ENCODE assay signal across 8 cellular contexts in genomic region chr4:87217235-87217763, GRCh38. TPM values are rescaled to one million over a fixed set of nuclear protein-coding genes. Genes with fewer than 3 reads are reported as not detected.
DNase-seq lines count a peak whose midpoint lies in the region; ATAC-seq, FAIRE-seq and TF ChIP-seq lines count a peak whose summit lies in the region.
"Not testable (repeated sequence)": the region's sequence is repeated elsewhere in the genome, so short reads cannot be mapped to it uniquely, and the experiment has no call there.

No MANE protein-coding gene starts in this region.

- H3K9me2 ChIP-seq in Karpas-422 (replicated peaks; ENCODE audit: insufficient read depth, low read length) = not testable (repeated sequence)

- TF ChIP-seq POLR2A in NB4 (IDR thresholded peaks at IDR 0.05; ENCODE audit: extremely low read depth, insufficient read length); K562 (conservative IDR thresholded peaks at IDR 0.05); HepG2 (IDR thresholded peaks at IDR 0.05; ENCODE audit: insufficient read depth in 1 of 2, low read depth in 2 of 2, low read length in 2 of 2): not testable (repeated sequence)

- CTCF ChIA-PET in HEK293 (lab: Yijun Ruan, JAX) (interaction anchor here (0.6 kb wide), 2 partner anchors 18 to 990 kb away, joined by 4 to 6 read pairs; no protein-coding TSS in a partner anchor), WTC11 (lab: Charles Lee) (interaction anchor here (1.2 kb wide), 1 partner anchor 66 kb away, joined by 3 read pairs; no protein-coding TSS in a partner anchor)
- CTCF ChIA-PET in K562 (lab: Yijun Ruan, JAX; ENCODE audit: low intra/inter-chr PET ratio); HepG2 (lab: Yijun Ruan, JAX; ENCODE audit: low intra/inter-chr PET ratio, low total read pairs): not testable (repeated sequence)

- H3K4me2 ChIP-seq in DND-41 (ENCODE audit: insufficient read depth, low read length) (peak overlapping the region; percentile 29; the same call in 1 of the 2 replicates), Karpas-422 (ENCODE audit: low read depth, low read length, poor library complexity, severe bottlenecking) (peak overlapping the region; percentile 82), K562 (ENCODE audit: insufficient read depth, low read length) (peak overlapping the region; percentile 10; the same call in 1 of the 2 replicates)
- not testable (repeated sequence) for H3K4me2 ChIP-seq in HepG2 (ENCODE audit: low read depth, low read length)

- H4K20me1 ChIP-seq in DND-41 (ENCODE audit: insufficient read depth, low read length); Karpas-422 (ENCODE audit: insufficient read depth, low read depth, low read length); K562 (replicated peaks; ENCODE audit: control insufficient read depth, insufficient read depth, low read length); HepG2 (ENCODE audit: insufficient read depth, low read length): not testable (repeated sequence)

- H3K4me3 ChIP-seq in DND-41 (ENCODE audit: low read depth in 1 of 2, low read length in 2 of 2); HEK293 (ENCODE audit: low read depth, low read length); Karpas-422 (ENCODE audit: low read length); K562; HepG2 (replicated peaks in 1 of 3; ENCODE audit: insufficient read depth in 1 of 3, low read depth in 2 of 3, low read length in 3 of 3): not testable (repeated sequence)
- H3K4me3 ChIP-seq in NB4 (ENCODE audit: low read depth, low read length) = peak overlapping the region; percentile 18

- H3K9me3 ChIP-seq in DND-41 (ENCODE audit: insufficient read depth, low read length, severe bottlenecking); HEK293 (ENCODE audit: control insufficient read depth, insufficient read depth, low read depth, low read length); Karpas-422 (ENCODE audit: low read length); K562 (replicated peaks; ENCODE audit: control insufficient read depth, insufficient read depth, low read depth, low read length); HepG2 (ENCODE audit: low read length): not testable (repeated sequence)

- in situ Hi-C loops in K562 (cut with MboI); HepG2 (cut with HindIII; ENCODE audit: extremely low pct_ligation_motif_present, low pct_unique_long_range_greater_than_20kb): not testable (repeated sequence)

- H3K79me2 ChIP-seq in DND-41 (ENCODE audit: insufficient read depth, low read length) = peaks cover 73% of the 10 kb centered on the region
- H3K79me2 ChIP-seq in Karpas-422 (ENCODE audit: low read length) = peaks cover 79% of the 10 kb centered on the region
- peaks cover 77% of the 10 kb centered on the region for H3K79me2 ChIP-seq in K562 (ENCODE audit: control insufficient read depth, insufficient read depth, low read length)
- H3K79me2 ChIP-seq in HepG2 (ENCODE audit: insufficient read depth, low read length) = peaks cover 46% of the 10 kb centered on the region

- H3K4me1 Mint-ChIP-seq in WTC11 = not testable (repeated sequence)
- H3K4me1 Mint-ChIP-seq in neural crest cell = peaks cover 19% of the 10 kb centered on the region

- not testable (repeated sequence) for H3K27me3 ChIP-seq in DND-41 (ENCODE audit: insufficient read depth, low read length, poor library complexity); Karpas-422 (ENCODE audit: low read length); K562 (ENCODE audit: control insufficient read depth in 2 of 2, insufficient read depth in 2 of 2, low read length in 2 of 2); HepG2 (ENCODE audit: control insufficient read depth in 1 of 2, insufficient read depth in 2 of 2, low read length in 2 of 2)

- not testable (repeated sequence) for H3K27me3 Mint-ChIP-seq in WTC11 (ENCODE audit: low read depth); neural crest cell (ENCODE audit: low read depth)

- not testable (repeated sequence) for H3K9me3 Mint-ChIP-seq in WTC11, neural crest cell

- H3K27ac Mint-ChIP-seq in WTC11; neural crest cell (ENCODE audit: unreplicated experiment): not testable (repeated sequence)

- H3K27ac ChIP-seq in DND-41 (ENCODE audit: low read length); HEK293 (ENCODE audit: extremely low read depth, low read depth, low read length); Karpas-422 (ENCODE audit: low read length); K562 (ENCODE audit: extremely low read depth, low read depth, low read length); HepG2 (ENCODE audit: extremely low read length, insufficient read depth, low read length): not testable (repeated sequence)

- not testable (repeated sequence) for H3K9me1 ChIP-seq in K562 (ENCODE audit: control insufficient read depth, insufficient read depth, low read length)

- WGBS in K562 (ENCODE audit: insufficient coverage, low coverage, missing lambda C conversion rate) = 53% methylated on average over 5 of the region's 6 CpGs
- 74% methylated on average over 6 of the region's 6 CpGs for WGBS in HepG2 (ENCODE audit: low lambda C conversion rate)

- intact Hi-C loops in K562 (cut with micrococcal nuclease); HepG2 (cut with micrococcal nuclease; ENCODE audit: unreplicated experiment): not testable (repeated sequence)

- BruUV-seq in K562 (replicated peaks; lab: Mats Ljungman, UMichigan); HepG2 (replicated peaks; lab: Mats Ljungman, UMichigan): not testable (repeated sequence)

- TF ChIP-seq CTCF in DND-41 (IDR thresholded peaks at IDR 0.05; ENCODE audit: borderline replicate concordance, extremely low read depth, low read length, poor library complexity, severe bottlenecking); HEK293 (tag by site-specific recombination; IDR thresholded peaks at IDR 0.05); NB4 (IDR thresholded peaks at IDR 0.05; ENCODE audit: low read depth, low read length); WTC11 (IDR thresholded peaks at IDR 0.05); K562 (IDR thresholded peaks at IDR 0.05 in 2 of 3, conservative IDR thresholded peaks at IDR 0.05 in 1 of 3; ENCODE audit: insufficient read depth in 2 of 3, low read depth in 1 of 3, low read length in 3 of 3); HepG2 (CRISPR knock-in tag; IDR thresholded peaks at IDR 0.05); neural crest cell (conservative IDR thresholded peaks at IDR 0.05): not testable (repeated sequence)

- TF ChIP-seq EP300 in K562 (IDR thresholded peaks at IDR 0.05; ENCODE audit: low read length); HepG2 (IDR thresholded peaks at IDR 0.05; ENCODE audit: low read depth in 2 of 2, low read length in 2 of 2); HepG2 (CRISPR knock-in tag; IDR thresholded peaks at IDR 0.05; ENCODE audit: borderline replicate concordance): not testable (repeated sequence)

- H3K4me1 ChIP-seq in DND-41 (ENCODE audit: insufficient read depth, low read length) = peaks cover 22% of the 10 kb centered on the region
- not testable (repeated sequence) for H3K4me1 ChIP-seq in HEK293 (ENCODE audit: control insufficient read depth, insufficient read depth, low read length)
- H3K4me1 ChIP-seq in Karpas-422 (ENCODE audit: low read length) = peaks cover 45% of the 10 kb centered on the region
- H3K4me1 ChIP-seq in K562 (replicated peaks in 1 of 2; ENCODE audit: control insufficient read depth in 2 of 2, insufficient read depth in 2 of 2, low read length in 2 of 2) = peaks cover 14 to 16% of the 10 kb centered on the region in 2 experiments; a peak in 4 of 5 replicates
- peaks cover 18% of the 10 kb centered on the region for H3K4me1 ChIP-seq in HepG2 (ENCODE audit: insufficient read depth, low read length)

- H3K36me3 ChIP-seq in DND-41 (ENCODE audit: insufficient read depth, low read length); HEK293 (ENCODE audit: control insufficient read depth in 2 of 2, insufficient read depth in 1 of 2, low read length in 2 of 2); Karpas-422 (ENCODE audit: insufficient read depth, low read length); K562 (ENCODE audit: control insufficient read depth, insufficient read depth, low read length); HepG2 (replicated peaks in 1 of 2; ENCODE audit: control insufficient read depth in 1 of 2, insufficient read depth in 2 of 2, low read length in 2 of 2): not testable (repeated sequence)

- H2AFZ ChIP-seq in DND-41 (ENCODE audit: low read depth, low read length); Karpas-422 (ENCODE audit: low read length); K562 (ENCODE audit: low read depth, low read length); HepG2 (ENCODE audit: low read length): not testable (repeated sequence)

- not testable (repeated sequence) for ATAC-seq in DND-41 (ENCODE audit: insufficient read depth, low read depth); WTC11; K562; HepG2

- POLR2A ChIA-PET in HEK293 (lab: Yijun Ruan, JAX) (interaction anchor here (0.8 kb wide), 1 partner anchor 10 kb away, joined by 7 read pairs; no protein-coding TSS in a partner anchor), K562 (lab: Yijun Ruan, JAX) (interaction anchor here (0.5 to 0.8 kb wide), 3 partner anchors 278 to 445 kb away, joined by 3 read pairs; no protein-coding TSS in a partner anchor)
- POLR2A ChIA-PET in WTC11 (lab: Charles Lee); HepG2 (lab: Yijun Ruan, JAX): not testable (repeated sequence)

- DNase-seq in DND-41; Karpas-422; NB4 (ENCODE audit: low read depth); WTC11 (ENCODE audit: low spot score); K562 (ENCODE audit: extremely low read depth in 1 of 4, low spot score in 3 of 4); HepG2 (ENCODE audit: low spot score); neural crest cell (ENCODE audit: low read depth, low spot score): not testable (repeated sequence)

- not testable (repeated sequence) for FAIRE-seq in K562 (lab: Jason Lieb, UNC); HepG2 (lab: Jason Lieb, UNC)

- not testable (repeated sequence) for H3K36me3 Mint-ChIP-seq in WTC11; neural crest cell (ENCODE audit: low read depth)

- H3K9ac ChIP-seq in DND-41 (ENCODE audit: low read depth, low read length); Karpas-422 (ENCODE audit: low read length); K562 (ENCODE audit: insufficient read depth in 1 of 2, low read depth in 2 of 2, low read length in 2 of 2); HepG2 (ENCODE audit: insufficient read depth, low read depth, low read length): not testable (repeated sequence)

- TF ChIP-seq RAD21 in K562 (CRISPR knock-in tag; conservative IDR thresholded peaks at IDR 0.05 in 1 of 2, IDR thresholded peaks at IDR 0.05 in 1 of 2); HepG2 (CRISPR knock-in tag; IDR thresholded peaks at IDR 0.05): not testable (repeated sequence)

- not testable (repeated sequence) for H3K4me3 Mint-ChIP-seq in WTC11
- peak overlapping the region; percentile 23 for H3K4me3 Mint-ChIP-seq in neural crest cell

RNA-seq across cellular contexts. Expression of gene KLHL8, which starts 3.1 kb away (rescaled TPM):
- total RNA-seq in Karpas-422 (2014; rRNA removed; shearing (Covaris generic); ENCODE audit: low replicate concordance) = 17.6 and 26.4 TPM in 2 replicates
- 6.5 to 7.3 TPM (median 6.8 TPM) in 3 replicates for total RNA-seq in WTC11 (2021)
- total RNA-seq in K562 (2011; cell fraction: chromatin; rRNA removed; ENCODE audit: low replicate concordance) = 12.2 and 27.8 TPM in 2 replicates
- 8.3 TPM in 2 replicates for total RNA-seq in K562 (2011; cell fraction: nucleolus; rRNA removed)
- total RNA-seq in K562 (2011; cell fraction: nucleoplasm; rRNA removed) = 12.0 and 23.4 TPM in 2 replicates
- 9.7 and 15.0 TPM in 2 replicates for total RNA-seq in K562 (2014; rRNA removed)
- total RNA-seq in K562 (2014; rRNA removed; fragmentation: Illumina TruSeq; extraction: Trizol) = 25.3 and 29.2 TPM in 2 replicates
- 21.8 and 23.0 TPM in 2 replicates for total RNA-seq in K562 (2015; rRNA removed; fragmentation: Illumina TruSeq; extraction: Trizol)
- total RNA-seq in K562 (2021) = 16.8 and 18.2 TPM in 2 replicates
- polyA plus RNA-seq in K562 (2011; rRNA removed) = 10.6 and 15.7 TPM in 2 replicates
- 3.0 and 8.9 TPM in 2 replicates for polyA plus RNA-seq in K562 (2011; cell fraction: cytosol; rRNA removed)
- polyA plus RNA-seq in K562 (2011; cell fraction: nucleus; rRNA removed) = 3.3 and 3.6 TPM in 2 replicates
- polyA plus RNA-seq in K562 (2012) = 8.6 and 16.8 TPM in 2 replicates
- 18.7 and 20.4 TPM in 2 replicates for polyA plus RNA-seq in K562 (2014; fragmentation: Illumina TruSeq; extraction: Trizol)
- polyA plus RNA-seq in K562 (2014; fragmentation: Nextera tagmentation; extraction: Ambion mirVana) = 10 to 100 TPM in 1 of 2 experiments, 1 to 10 TPM in 1; 8.7 to 10.5 TPM
- polyA plus RNA-seq in K562 (2014; rRNA removed) = 13.0 and 13.2 TPM in 2 replicates
- polyA minus RNA-seq in K562 (2011; rRNA and poly(A)+ RNA removed) = 90.7 and 108 TPM in 2 replicates
- polyA minus RNA-seq in K562 (2011; cell fraction: cytosol; rRNA and poly(A)+ RNA removed) = 18.0 and 24.5 TPM in 2 replicates
- polyA minus RNA-seq in K562 (2011; cell fraction: nucleus; rRNA and poly(A)+ RNA removed) = 12.4 and 17.0 TPM in 2 replicates
- 11.7 and 18.4 TPM in 2 replicates for total RNA-seq in HepG2 (2016; rRNA removed; fragmentation: Illumina TruSeq; extraction: Trizol)
- 29.5 and 30.8 TPM in 2 replicates for total RNA-seq in HepG2 (2016; cell fraction: cytosol; rRNA removed; fragmentation: Illumina TruSeq; extraction: Trizol; ENCODE audit: low read depth)
- 12.4 and 16.0 TPM in 2 replicates for total RNA-seq in HepG2 (2016; cell fraction: insoluble cytoplasmic fraction; rRNA removed; fragmentation: Illumina TruSeq; extraction: Trizol)
- total RNA-seq in HepG2 (2016; cell fraction: membrane; rRNA removed; fragmentation: Illumina TruSeq; extraction: Trizol) = 21.3 and 27.0 TPM in 2 replicates
- 10.2 and 11.7 TPM in 2 replicates for total RNA-seq in HepG2 (2016; cell fraction: nucleus; rRNA removed; fragmentation: Illumina TruSeq; extraction: Trizol)
- polyA plus RNA-seq in HepG2 (2011; rRNA removed) = 2.6 and 2.8 TPM in 2 replicates
- polyA plus RNA-seq in HepG2 (2011; cell fraction: cytosol; rRNA removed) = 1.7 and 3.5 TPM in 2 replicates
- 1.6 TPM in 2 replicates for polyA plus RNA-seq in HepG2 (2011; cell fraction: nucleus; rRNA removed)
- 7.8 and 8.3 TPM in 2 replicates for polyA plus RNA-seq in HepG2 (2012)
- 0.57 and 0.74 TPM in 2 replicates for polyA plus RNA-seq in HepG2 (2016; cell fraction: cytosol; fragmentation: Illumina TruSeq; extraction: Trizol; ENCODE audit: low read depth)
- 13.1 and 14.9 TPM in 2 replicates for polyA plus RNA-seq in HepG2 (2016; cell fraction: insoluble cytoplasmic fraction; fragmentation: Illumina TruSeq; extraction: Trizol; ENCODE audit: low read depth)
- polyA plus RNA-seq in HepG2 (2016; cell fraction: membrane; fragmentation: Illumina TruSeq; extraction: Trizol; ENCODE audit: low read depth) = 2.8 and 3.1 TPM in 2 replicates
- polyA plus RNA-seq in HepG2 (2016; cell fraction: nucleus; fragmentation: Illumina TruSeq; extraction: Trizol; ENCODE audit: insufficient read depth, low read depth) = 6.6 and 6.7 TPM in 2 replicates
- 6.6 and 12.6 TPM in 2 replicates for polyA minus RNA-seq in HepG2 (2011; rRNA and poly(A)+ RNA removed; ENCODE audit: low replicate concordance)
- polyA minus RNA-seq in HepG2 (2011; cell fraction: cytosol; rRNA and poly(A)+ RNA removed) = 8.1 and 10.3 TPM in 2 replicates
- 12.7 and 12.9 TPM in 2 replicates for polyA minus RNA-seq in HepG2 (2011; cell fraction: nucleus; rRNA and poly(A)+ RNA removed)
- 18.6 and 18.9 TPM in 2 replicates for total RNA-seq in neural crest cell
